33 cellular contexts compared by ENCODE assay signal in the genomic region with DNA sequence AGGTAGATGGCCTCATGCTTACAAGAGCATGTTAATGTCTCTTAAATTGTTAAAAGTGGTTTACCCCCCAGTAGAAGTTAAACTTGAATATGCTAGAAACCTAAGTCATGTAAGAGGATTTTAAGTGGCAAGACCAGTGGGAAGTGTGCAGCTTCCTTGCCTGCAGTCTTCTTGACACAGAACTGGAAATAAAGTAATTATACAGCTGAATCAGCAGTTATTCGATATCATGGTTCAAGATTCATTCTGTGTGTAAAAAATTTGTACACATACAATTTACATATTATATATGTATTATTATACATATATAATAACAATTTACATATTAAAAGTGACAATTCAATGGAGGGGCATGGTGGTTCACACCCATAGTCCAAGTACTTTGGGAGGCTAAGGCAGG. TPM values are rescaled to one million over a fixed set of nuclear protein-coding genes. Genes with fewer than 3 reads are reported as not detected.
"Had no signal": no experiment of that assay in that cellular context is flagged by ENCODE, and none has a peak within 500 bp of the region (broad histone marks: within the 10 kb centered on the region; RNA-seq: fewer than 3 reads in every experiment).

No MANE protein-coding gene starts in this region.

- ATAC-seq: effector memory CD8-positive, alpha-beta T cell; esophagus mucosa; gastrocnemius medialis; heart right ventricle; left cardiac atrium; left lung; left ventricle myocardium superior; lower lobe of right lung; mucosa of descending colon had no signal

- H3K9me3 Mint-ChIP-seq: dendritic cell treated with granulocyte-macrophage colony-stimulating factor and Interleukin-4, amounts not matched to agents 40 ng/mL and 50 ng/mL, for 4 days; mesothelial cell of epicardium had no signal

- DNase-seq: colonic mucosa; cortex of kidney; effector CD8-positive, alpha-beta T cell; effector memory CD8-positive, alpha-beta T cell; endodermal cell; erythroblast; esophagus squamous epithelium; foreskin fibroblast; foreskin melanocyte; gastrocnemius medialis; glutamatergic neuron; head of caudate nucleus; heart right ventricle; hippocampal formation; left cardiac atrium; left lung; left ventricle myocardium superior; lower lobe of right lung; mesenchymal stem cell; mucosa of descending colon; naive B cell had no signal

- H3K4me3 Mint-ChIP-seq: dendritic cell treated with granulocyte-macrophage colony-stimulating factor and Interleukin-4, amounts not matched to agents 40 ng/mL and 50 ng/mL, for 4 days; effector memory CD8-positive, alpha-beta T cell; endodermal cell; mesothelial cell of epicardium; naive B cell had no signal

- H3K27ac Mint-ChIP-seq: dendritic cell treated with granulocyte-macrophage colony-stimulating factor and Interleukin-4, amounts not matched to agents 40 ng/mL and 50 ng/mL, for 4 days; effector memory CD8-positive, alpha-beta T cell; endodermal cell; mesothelial cell of epicardium; naive B cell had no signal

- H3K27me3 Mint-ChIP-seq: dendritic cell treated with granulocyte-macrophage colony-stimulating factor and Interleukin-4, amounts not matched to agents 40 ng/mL and 50 ng/mL, for 4 days; effector memory CD8-positive, alpha-beta T cell; naive B cell had no signal

- H3K36me3 Mint-ChIP-seq: mesothelial cell of epicardium, naive B cell had no signal

- H3K4me3 ChIP-seq: colonic mucosa, esophagus squamous epithelium, gastrocnemius medialis, heart right ventricle, left lung, lower lobe of right lung, mucosa of descending colon had no signal

- H3K4me1 ChIP-seq: colonic mucosa, esophagus squamous epithelium, gastrocnemius medialis, heart right ventricle, left lung, lower lobe of right lung had no signal

- H3K9me3 ChIP-seq: colonic mucosa, esophagus squamous epithelium, gastrocnemius medialis, left lung, lower lobe of right lung, mucosa of descending colon had no signal

- H3K27ac ChIP-seq: colonic mucosa, epithelial cell of prostate, esophagus squamous epithelium, gastrocnemius medialis, heart right ventricle, left lung, lower lobe of right lung had no signal

- H3K27me3 ChIP-seq: colonic mucosa, esophagus squamous epithelium, gastrocnemius medialis, heart right ventricle, left lung had no signal

- H3K4me1 Mint-ChIP-seq: mesothelial cell of epicardium, naive B cell had no signal

- FAIRE-seq: endometrium, islet of Langerhans, keratinocyte had no signal

- H3K36me3 ChIP-seq: colonic mucosa, esophagus squamous epithelium, gastrocnemius medialis, heart right ventricle, left lung, lower lobe of right lung had no signal

RNA-seq across cellular contexts. Expression of a gene that starts 24.1 kb away (rescaled TPM):
- total RNA-seq: dermis microvascular lymphatic vessel endothelial cell, endodermal cell, esophagus mucosa, esophagus squamous epithelium, glomerular endothelial cell, left ventricle myocardium superior, lower leg skin, lower lobe of right lung, lung microvascular endothelial cell, mesenteric fat pad, mucosa of descending colon had no signal
- polyA plus RNA-seq: keratinocyte had no signal
